8 cellular contexts compared by ENCODE assay signal in genomic region chr1:146012703-146013565, GRCh38. TPM values are rescaled to one million over a fixed set of nuclear protein-coding genes. Genes with fewer than 3 reads are reported as not detected.
DNase-seq lines count a peak whose midpoint lies in the region; ATAC-seq and TF ChIP-seq lines count a peak whose summit lies in the region.

No MANE protein-coding gene starts in this region.

- peaks cover 0 to 1% (median 0%) of the 10 kb centered on the region in 6 donors for H3K9me3 Mint-ChIP-seq in immature natural killer cell
- H3K9me3 Mint-ChIP-seq in stimulated activated naive CD8-positive, alpha-beta T cell treated with anti-CD3 and anti-CD28 coated beads, Interleukin-15, Interleukin-2, amounts not matched to agents 100 ng/mL and 50 ng/mL, for 24 hours, result no peaks in the 10 kb centered on the region

- H3K4me1 Mint-ChIP-seq in immature natural killer cell, result peaks cover 4 to 7% of the 10 kb centered on the region in 2 donors
- H3K4me1 Mint-ChIP-seq in stimulated activated naive CD8-positive, alpha-beta T cell treated with anti-CD3 and anti-CD28 coated beads, Interleukin-15, Interleukin-2, amounts not matched to agents 100 ng/mL and 50 ng/mL, for 24 hours (ENCODE audit: low read depth), result peaks cover 11% of the 10 kb centered on the region

- peak; percentile 52 to 93 (median 75) for TF ChIP-seq CTCF in body of pancreas (IDR thresholded peaks at IDR 0.05)

- peak overlapping the region in 1 of 4 donors; percentile 29 for H3K27ac ChIP-seq in body of pancreas

- 2 to 3% methylated on average over 4 of the region's 4 CpGs for WGBS in body of pancreas, 2 donors

- DNase-seq in activated T-cell treated with anti-CD3 and anti-CD28 coated beads for 24 hours (ENCODE audit: low read depth) (peak; percentile 47), NCI-H1092 (lab: John Stamatoyannopoulos, UW) (peak; percentile 64), SK-N-DZ (ENCODE audit: low spot score) (peak; percentile 72), body of pancreas (peak; percentile 56 to 76 (median 59)), immature natural killer cell (peak; percentile 63 to 74 (median 67))
- DNase-seq in activated T-cell treated with anti-CD3 and anti-CD28 coated beads, Interleukin-2, amount 50 U/mL, for 48 hours, result no peak

- H3K27ac Mint-ChIP-seq in immature natural killer cell, result no peak overlapping the region
- H3K27ac Mint-ChIP-seq in stimulated activated naive CD8-positive, alpha-beta T cell treated with anti-CD3 and anti-CD28 coated beads, Interleukin-15, Interleukin-2, amounts not matched to agents 100 ng/mL and 50 ng/mL, for 24 hours, result peak overlapping the region; percentile 1

- intact Hi-C loops in body of pancreas (cut with DNase I), result no loop called here

- H3K36me3 ChIP-seq in body of pancreas (replicated peaks in 1 of 2; ENCODE audit: insufficient read depth in 1 of 2, low read depth in 2 of 2), result no peaks in the 10 kb centered on the region

- peaks cover 3% of the 10 kb centered on the region for H3K4me1 ChIP-seq in body of pancreas

- no peaks in the 10 kb centered on the region for H3K27me3 ChIP-seq in body of pancreas

- H3K4me3 ChIP-seq in body of pancreas, result no peak overlapping the region

- H3K27me3 Mint-ChIP-seq in immature natural killer cell (ENCODE audit: low read depth in 3 of 3), result peaks cover 6 to 8% (median 8%) of the 10 kb centered on the region in 3 donors
- peaks cover 18% of the 10 kb centered on the region for H3K27me3 Mint-ChIP-seq in stimulated activated naive CD8-positive, alpha-beta T cell treated with anti-CD3 and anti-CD28 coated beads, Interleukin-15, Interleukin-2, amounts not matched to agents 100 ng/mL and 50 ng/mL, for 24 hours

- no peaks in the 10 kb centered on the region for H3K9me3 ChIP-seq in body of pancreas

- ATAC-seq in body of pancreas (peak; percentile 85), HG02852 (IDR thresholded peaks at IDR 0.05; ENCODE audit: unreplicated experiment) (no peak)

- H3K4me3 Mint-ChIP-seq in immature natural killer cell, result peak overlapping the region in 1 of 5 donors; percentile 4
- no peak overlapping the region for H3K4me3 Mint-ChIP-seq in stimulated activated naive CD8-positive, alpha-beta T cell treated with anti-CD3 and anti-CD28 coated beads, Interleukin-15, Interleukin-2, amounts not matched to agents 100 ng/mL and 50 ng/mL, for 24 hours

- TF ChIP-seq POLR2A in body of pancreas (IDR thresholded peaks at IDR 0.05), result no peak

- H3K36me3 Mint-ChIP-seq in immature natural killer cell, result no peaks in the 10 kb centered on the region
- H3K36me3 Mint-ChIP-seq in stimulated activated naive CD8-positive, alpha-beta T cell treated with anti-CD3 and anti-CD28 coated beads, Interleukin-15, Interleukin-2, amounts not matched to agents 100 ng/mL and 50 ng/mL, for 24 hours (ENCODE audit: low read depth), result no peaks in the 10 kb centered on the region

RNA-seq across cellular contexts. Expression of gene HJV, which starts 8.6 kb away (rescaled TPM):
- not detected in 2 replicates for polyA plus RNA-seq in SK-N-DZ (2014; cell fraction: cytosol; rRNA removed)
- not detected in 2 replicates for polyA plus RNA-seq in SK-N-DZ (2014; cell fraction: nucleus; rRNA removed)
- not detected for total RNA-seq in body of pancreas
- not detected for polyA plus RNA-seq in immature natural killer cell

RNA-seq across cellular contexts. Expression of gene TXNIP, which starts 16.6 kb away (rescaled TPM):
- polyA plus RNA-seq in SK-N-DZ (2014; cell fraction: cytosol; rRNA removed), result 124 and 144 TPM in 2 replicates
- 185 and 202 TPM in 2 replicates for polyA plus RNA-seq in SK-N-DZ (2014; cell fraction: nucleus; rRNA removed)
- 100 to 1,000 TPM; 414 to 820 TPM for total RNA-seq in body of pancreas
- 1,000 to 10,000 TPM; 3,408 to 4,367 (median 4,229) TPM for polyA plus RNA-seq in immature natural killer cell

RNA-seq across cellular contexts. Expression of gene POLR3GL, which starts 48.4 kb away (rescaled TPM):
- 9.5 and 10.6 TPM in 2 replicates for polyA plus RNA-seq in SK-N-DZ (2014; cell fraction: cytosol; rRNA removed)
- 7.5 and 11.4 TPM in 2 replicates for polyA plus RNA-seq in SK-N-DZ (2014; cell fraction: nucleus; rRNA removed)
- 1 to 10 TPM; 7.8 to 8.6 TPM for total RNA-seq in body of pancreas
- polyA plus RNA-seq in immature natural killer cell, result 100 to 1,000 TPM; 112 to 207 (median 119) TPM

RNA-seq across cellular contexts. Expression of gene ANKRD34A, which starts 48.6 kb away (rescaled TPM):
- polyA plus RNA-seq in SK-N-DZ (2014; cell fraction: cytosol; rRNA removed), result 0.55 and 0.71 TPM in 2 replicates
- polyA plus RNA-seq in SK-N-DZ (2014; cell fraction: nucleus; rRNA removed), result 0.46 and 0.58 TPM in 2 replicates
- under 1 TPM in 1 of 2 donors, not detected in 1; 0.66 TPM for total RNA-seq in body of pancreas
- polyA plus RNA-seq in immature natural killer cell, result under 1 TPM in 2 of 3 donors, not detected in 1; 0.11 to 0.55 TPM

RNA-seq across cellular contexts. Expression of gene LIX1L, which starts 55.1 kb away (rescaled TPM):
- 22.4 and 25.6 TPM in 2 replicates for polyA plus RNA-seq in SK-N-DZ (2014; cell fraction: cytosol; rRNA removed)
- 3.5 and 6.5 TPM in 2 replicates for polyA plus RNA-seq in SK-N-DZ (2014; cell fraction: nucleus; rRNA removed)
- 10 to 100 TPM in 1 of 2 donors, 1 to 10 TPM in 1; 8.3 to 16.5 TPM for total RNA-seq in body of pancreas
- polyA plus RNA-seq in immature natural killer cell, result 10 to 100 TPM; 17.9 to 28.0 (median 20.7) TPM

Comparison
In these comparisons a context has a peak if more than half of its experiments do, and no peak if none do; other contexts are left out.
1. DNase-seq: peak in activated T-cell treated with anti-CD3 and anti-CD28 coated beads for 24 hours (single experiment), NCI-H1092 (single experiment), SK-N-DZ (single experiment), body of pancreas (4 of 4) and immature natural killer cell (3 of 3); none in activated T-cell treated with anti-CD3 and anti-CD28 coated beads, Interleukin-2, amount 50 U/mL, for 48 hours (0 of 2).